1 cellular context compared by ENCODE assay signal in the genomic region with DNA sequence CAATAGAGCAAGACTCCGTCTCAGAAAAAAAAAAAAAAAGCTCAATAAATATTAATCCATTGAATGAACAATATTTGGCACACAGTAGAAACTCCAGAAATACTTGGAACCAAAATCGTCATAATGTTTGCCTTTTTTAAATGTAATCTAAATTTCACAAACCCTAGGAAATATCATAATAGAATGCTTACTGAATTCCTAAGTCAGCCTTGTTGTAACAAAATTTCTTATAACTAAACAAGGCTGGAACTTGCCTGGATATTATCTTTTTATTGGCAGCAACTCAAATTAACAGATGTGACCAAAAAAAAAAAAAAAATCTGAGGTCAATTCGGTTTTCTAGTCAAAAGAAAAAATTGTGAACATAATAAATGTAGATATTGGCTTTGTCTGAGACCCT.
TF ChIP-seq lines count a peak whose summit lies in the region.

No MANE protein-coding gene starts in this region.

TF ChIP-seq in IMR-90, 13 proteins besides CTCF, POLR2A, EP300 and RAD21 (continued from another document):
- TF ChIP-seq CHD1 (IDR thresholded peaks at IDR 0.05; ENCODE audit: low read depth, low read length) (no peak), MXI1 (IDR thresholded peaks at IDR 0.05; ENCODE audit: borderline replicate concordance, low read depth, low read length) (no peak), FOS (IDR thresholded peaks at IDR 0.05; ENCODE audit: low read depth, low read length) (no peak)
TF ChIP-seq in IMR-90: peak in this region for 0.
